23 cellular contexts compared by ENCODE assay signal in the genomic region with DNA sequence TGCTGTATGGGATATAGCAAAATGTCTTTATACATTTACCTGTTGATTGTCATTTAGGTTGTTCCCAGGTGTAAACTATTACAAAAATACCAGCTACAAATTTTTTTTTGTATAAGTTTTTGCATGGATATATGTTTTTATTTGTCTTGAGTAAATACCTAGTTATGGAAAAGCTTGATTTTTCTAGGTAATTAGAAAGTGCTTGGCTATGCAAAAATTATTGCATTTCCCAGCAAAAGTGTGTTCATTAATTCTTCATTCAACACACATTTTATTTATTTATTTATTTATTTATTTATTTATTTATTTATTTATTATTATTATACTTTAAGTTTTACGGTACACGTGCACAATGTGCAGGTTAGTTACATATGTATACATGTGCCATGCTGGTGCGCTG.
"Had no signal": no experiment of that assay in that cellular context is flagged by ENCODE, and none has a peak within 500 bp of the region (broad histone marks: within the 10 kb centered on the region; RNA-seq: fewer than 3 reads in every experiment).

No MANE protein-coding gene starts in this region.

- H3K27ac ChIP-seq: coronary artery, epithelial cell of prostate, esophagus squamous epithelium, gastroesophageal sphincter, heart left ventricle, hepatocyte, left lung, lower lobe of right lung had no signal

- H3K4me2 ChIP-seq: hepatocyte had no signal

- H3K27me3 ChIP-seq: esophagus squamous epithelium, gastroesophageal sphincter, heart left ventricle, hepatocyte, left lung had no signal

- DNase-seq: effector CD8-positive, alpha-beta T cell; effector memory CD8-positive, alpha-beta T cell; endodermal cell; erythroblast; esophagus squamous epithelium; foreskin melanocyte; heart left ventricle; immature natural killer cell; islet precursor cell; kidney; kidney glomerular epithelial cell; left cardiac atrium; left lung; left ventricle myocardium superior; lower lobe of right lung; mesendoderm had no signal

- H2AFZ ChIP-seq: hepatocyte had no signal

- H3K79me2 ChIP-seq: hepatocyte had no signal

- FAIRE-seq: colon, endometrium, kidney had no signal

- H3K4me1 ChIP-seq: gastroesophageal sphincter had no signal

- H3K4me3 ChIP-seq: coronary artery, esophagus squamous epithelium, gastroesophageal sphincter, heart left ventricle, hepatocyte, left lung, lower lobe of right lung had no signal

- H3K36me3 ChIP-seq: esophagus squamous epithelium, gastroesophageal sphincter, heart left ventricle, left lung, lower lobe of right lung had no signal

- ATAC-seq: effector memory CD8-positive, alpha-beta T cell; esophagus mucosa; gastroesophageal sphincter; heart left ventricle; left cardiac atrium; left lung; left ventricle myocardium superior; lower lobe of right lung had no signal

- H3K9me3 ChIP-seq: esophagus squamous epithelium, gastroesophageal sphincter, heart left ventricle, left lung, lower lobe of right lung had no signal
